Comparison of ENCODE assay signal across 36 cellular contexts in the genomic region with DNA sequence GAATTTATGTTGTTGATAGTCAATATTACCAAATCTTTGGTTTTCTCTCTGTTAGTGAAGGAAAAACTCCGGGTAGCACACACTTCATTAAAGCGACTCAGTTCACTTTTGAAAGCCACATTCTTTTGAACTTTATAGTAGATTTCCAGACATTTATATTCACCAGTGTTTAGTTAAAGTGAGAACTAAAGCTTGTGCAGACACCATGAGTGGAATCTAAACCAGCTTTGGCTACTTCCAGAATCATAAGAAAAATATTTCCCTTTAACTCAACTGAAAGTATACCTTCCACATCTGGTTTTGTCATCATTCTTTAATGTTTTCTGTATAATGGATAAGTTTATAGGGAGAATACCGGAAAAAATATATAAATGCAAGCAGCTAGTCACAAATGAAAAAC.
"Had no signal": no experiment of that assay in that cellular context is flagged by ENCODE, and none has a peak within 500 bp of the region (broad histone marks: within the 10 kb centered on the region; RNA-seq: fewer than 3 reads in every experiment).

No MANE protein-coding gene starts in this region.

- DNase-seq: Karpas-422, Kasumi-1, MG63, MM.1S, MV-4-11, NCI-H1092, NCI-H1092 treated with DMSO at 0.1 percent for 48 hours, NCI-H1105, NCI-H1105 treated with DMSO at 0.1 percent for 48 hours, NCI-H1417, NCI-H1417 treated with DMSO at 0.1 percent for 48 hours, NCI-H1436, NCI-H1436 treated with DMSO at 0.1 percent for 48 hours, NCI-H146, NCI-H1694, NCI-H1694 treated with DMSO at 0.1 percent for 48 hours, NCI-H187, NCI-H187 treated with DMSO at 0.1 percent for 48 hours, NCI-H1930, NCI-H2029, NCI-H2029 treated with DMSO at 0.1 percent for 48 hours, NCI-H2081, NCI-H2081 treated with DMSO at 0.1 percent for 48 hours, NCI-H2107, NCI-H2171, NCI-H2171 treated with DMSO at 0.1 percent for 48 hours, NCI-H2227 treated with DMSO at 0.1 percent for 48 hours, NCI-H226, NCI-H345, NCI-H446, NCI-H446 treated with DMSO at 0.1 percent for 48 hours, NCI-H510A, NCI-H510A treated with DMSO at 0.1 percent for 48 hours, NCI-H524, NCI-H524 treated with DMSO at 0.1 percent for 48 hours, NCI-H526 had no signal

- H3K4me3 ChIP-seq: MG63 had no signal

- H3K36me3 ChIP-seq: MG63 had no signal

- H3K27me3 ChIP-seq: MG63 had no signal
